Comparison of ENCODE assay signal across 8 cellular contexts in the genomic region with DNA sequence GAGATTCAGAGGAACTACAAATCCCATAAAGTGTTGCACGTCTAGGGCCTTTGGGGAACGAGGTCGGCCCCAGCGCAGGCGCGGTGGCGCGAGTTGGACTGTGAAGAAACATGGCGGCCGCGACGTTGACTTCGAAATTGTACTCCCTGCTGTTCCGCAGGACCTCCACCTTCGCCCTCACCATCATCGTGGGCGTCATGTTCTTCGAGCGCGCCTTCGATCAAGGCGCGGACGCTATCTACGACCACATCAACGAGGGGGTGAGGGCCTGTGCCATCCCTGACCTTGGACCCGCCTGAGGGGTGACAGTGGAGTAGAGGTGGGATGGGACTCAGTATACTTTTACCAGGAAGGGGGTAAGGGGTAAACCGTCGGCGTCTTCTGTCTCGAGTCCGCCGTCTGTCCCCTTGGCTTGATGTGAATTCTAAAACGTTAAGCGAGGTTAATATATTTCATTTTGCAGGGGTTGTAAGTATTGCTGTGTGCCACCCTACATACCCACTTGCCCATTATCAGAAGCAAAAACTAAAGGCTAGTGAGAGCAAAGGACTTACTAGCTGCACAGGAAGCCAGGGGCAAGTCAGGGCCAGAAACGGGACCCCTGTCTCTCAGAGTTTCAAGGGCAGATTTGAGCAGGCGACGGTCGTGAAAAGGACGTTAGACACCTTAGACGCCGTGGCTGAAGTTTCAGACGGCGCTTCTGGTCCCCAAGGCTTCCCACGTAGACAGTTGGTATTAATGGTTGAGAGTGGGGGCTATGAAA. TPM values are rescaled to one million over a fixed set of nuclear protein-coding genes. Genes with fewer than 3 reads are reported as not detected.
DNase-seq lines count a peak whose midpoint lies in the region; ATAC-seq and TF ChIP-seq lines count a peak whose summit lies in the region.

Gene UQCR10, plus strand, starts transcription at position 81 of the 763 bp plus-strand sequence. Its CDS starts 30 bp downstream, at position 111.

- no peaks in the 10 kb centered on the region for H3K27me3 Mint-ChIP-seq in activated naive CD8-positive, alpha-beta T cell treated with anti-CD3 and anti-CD28 coated beads, Interleukin-2, amount 10 ng/mL, durations not matched to agents 7 days and 5 days

- TF ChIP-seq CTCF in HFF-Myc (IDR thresholded peaks at IDR 0.05; ENCODE audit: low read depth, low read length, missing control alignments) (no peak), SU-DHL-6 (IDR thresholded peaks at IDR 0.05; ENCODE audit: insufficient read depth, low read length, poor library complexity, severe bottlenecking) (no peak), cardiac muscle cell (IDR thresholded peaks at IDR 0.05; ENCODE audit: low read depth, low read length) (no peak), parathyroid adenoma (IDR thresholded peaks at IDR 0.05) (no peak), tibial artery (IDR thresholded peaks at IDR 0.05) (no peak)

- DNase-seq in GM04504 (ENCODE audit: low read depth) = peak; percentile 73
- peak; percentile 80 for DNase-seq in HFF-Myc (ENCODE audit: extremely low read depth, low read depth)
- peak; percentile 71 for DNase-seq in NCI-H1048 (lab: John Stamatoyannopoulos, UW)
- DNase-seq in activated naive CD8-positive, alpha-beta T cell treated with anti-CD3 and anti-CD28 coated beads, Interleukin-2, amount 10 ng/mL, durations not matched to agents 7 days and 5 days = peak; percentile 91
- DNase-seq in cardiac muscle cell (ENCODE audit: low read depth in 1 of 2, low spot score in 1 of 2) = peak; percentile 93
- DNase-seq in tibial artery = peak; percentile 94

- ATAC-seq in activated naive CD8-positive, alpha-beta T cell treated with anti-CD3 and anti-CD28 coated beads, Interleukin-2, amount 10 ng/mL, durations not matched to agents 7 days and 5 days (ENCODE audit: low read depth) = peak; percentile 79

- H3K27ac Mint-ChIP-seq in activated naive CD8-positive, alpha-beta T cell treated with anti-CD3 and anti-CD28 coated beads, Interleukin-2, amount 10 ng/mL, durations not matched to agents 7 days and 5 days = peak within 1 kb of the TSS; percentile 90

- H2AFZ ChIP-seq in SU-DHL-6 (ENCODE audit: low read depth, low read length, severe bottlenecking) (peak within 1 kb of the TSS; percentile 72), parathyroid adenoma (peak within 1 kb of the TSS; percentile 93)

- H3K4me1 ChIP-seq in cardiac muscle cell (ENCODE audit: low read depth) (peaks cover 8% of the 10 kb centered on the region), parathyroid adenoma (no peaks in the 10 kb centered on the region), tibial artery (peaks cover 0 to 27% (median 16%) of the 10 kb centered on the region in 4 donors)

- H3K79me2 ChIP-seq in SU-DHL-6 (ENCODE audit: insufficient read depth, low read length) (peaks cover 25% of the 10 kb centered on the region), parathyroid adenoma (peaks cover 10% of the 10 kb centered on the region)

- no peaks in the 10 kb centered on the region for H3F3A ChIP-seq in SU-DHL-6 (ENCODE audit: insufficient read depth)

- POLR2A ChIA-PET in activated naive CD8-positive, alpha-beta T cell treated with anti-CD3 and anti-CD28 coated beads, Interleukin-2, amount 10 ng/mL, durations not matched to agents 7 days and 5 days (lab: Charles Lee) = interaction anchor here (0.6 to 1.6 kb wide), 5 partner anchors 16 to 384 kb away, joined by 3 to 5 read pairs (median 4); partner anchors contain the start of genes ASCC2 and MTMR3

- peak within 1 kb of the TSS; percentile 69 for H3K4me2 ChIP-seq in SU-DHL-6 (ENCODE audit: low read depth, low read length, poor library complexity, severe bottlenecking)
- H3K4me2 ChIP-seq in parathyroid adenoma (ENCODE audit: low read length) = peak within 1 kb of the TSS; percentile 98

- H3K36me3 ChIP-seq in SU-DHL-6 (ENCODE audit: low read length) = 0 out of 2 replicates have a peak, but pooled peaks cover 2% of the 10 kb centered on the region
- H3K36me3 ChIP-seq in cardiac muscle cell = peaks cover 6% of the 10 kb centered on the region
- no peaks in the 10 kb centered on the region for H3K36me3 ChIP-seq in parathyroid adenoma (ENCODE audit: control insufficient read depth, insufficient read depth, low read length)
- H3K36me3 ChIP-seq in tibial artery = peaks cover 16 to 26% (median 22%) of the 10 kb centered on the region in 3 donors

- H3K4me1 Mint-ChIP-seq in activated naive CD8-positive, alpha-beta T cell treated with anti-CD3 and anti-CD28 coated beads, Interleukin-2, amount 10 ng/mL, durations not matched to agents 7 days and 5 days = peaks cover 24% of the 10 kb centered on the region

- H3K4me3 ChIP-seq in HFF-Myc (replicated peaks; ENCODE audit: low read depth, low read length) (peak within 1 kb of the TSS; percentile 87), SU-DHL-6 (ENCODE audit: insufficient read depth, low read length, poor library complexity, severe bottlenecking) (peak within 1 kb of the TSS; percentile 88), cardiac muscle cell (peak within 1 kb of the TSS; percentile 87), parathyroid adenoma (ENCODE audit: low read depth, low read length) (peak within 1 kb of the TSS; percentile 98), tibial artery (peak within 1 kb of the TSS; percentile 86 to 94)

- peak within 1 kb of the TSS; percentile 91 for H3K4me3 Mint-ChIP-seq in activated naive CD8-positive, alpha-beta T cell treated with anti-CD3 and anti-CD28 coated beads, Interleukin-2, amount 10 ng/mL, durations not matched to agents 7 days and 5 days

- H3K9ac ChIP-seq in SU-DHL-6 (ENCODE audit: low read length) (peak within 1 kb of the TSS; percentile 79), parathyroid adenoma (peak within 1 kb of the TSS; percentile 89)

- peak within 1 kb of the TSS; percentile 58 for H3K27ac ChIP-seq in SU-DHL-6 (ENCODE audit: low read depth, low read length)
- peak within 1 kb of the TSS; percentile 95 for H3K27ac ChIP-seq in cardiac muscle cell
- peak within 1 kb of the TSS; percentile 95 for H3K27ac ChIP-seq in parathyroid adenoma
- H3K27ac ChIP-seq in tibial artery = peak within 1 kb of the TSS; percentile 84 to 92

- H3K9me2 ChIP-seq in SU-DHL-6 (replicated peaks; ENCODE audit: insufficient read depth, low read length) = no peaks in the 10 kb centered on the region

- H4K20me1 ChIP-seq in SU-DHL-6 (ENCODE audit: low read depth, low read length) = no peaks in the 10 kb centered on the region

- H3K9me3 Mint-ChIP-seq in activated naive CD8-positive, alpha-beta T cell treated with anti-CD3 and anti-CD28 coated beads, Interleukin-2, amount 10 ng/mL, durations not matched to agents 7 days and 5 days = no peaks in the 10 kb centered on the region

- H3K9me3 ChIP-seq in SU-DHL-6 (ENCODE audit: insufficient read depth, low read length) (no peaks in the 10 kb centered on the region), cardiac muscle cell (ENCODE audit: low read depth) (no peaks in the 10 kb centered on the region), parathyroid adenoma (ENCODE audit: control insufficient read depth, low read length) (no peaks in the 10 kb centered on the region), tibial artery (no peaks in the 10 kb centered on the region)

- intact Hi-C loops in tibial artery (cut with DNase I; ENCODE audit: low total_unique reads) = loop anchor here (5.0 kb wide), 1 partner anchor 70 kb away; the partner anchor contains the start of gene ASCC2

- peaks cover 21% of the 10 kb centered on the region for H3K36me3 Mint-ChIP-seq in activated naive CD8-positive, alpha-beta T cell treated with anti-CD3 and anti-CD28 coated beads, Interleukin-2, amount 10 ng/mL, durations not matched to agents 7 days and 5 days

- H3K27me3 ChIP-seq in SU-DHL-6 (ENCODE audit: low read length) (no peaks in the 10 kb centered on the region), cardiac muscle cell (no peaks in the 10 kb centered on the region), parathyroid adenoma (ENCODE audit: control insufficient read depth, insufficient read depth, low read length) (no peaks in the 10 kb centered on the region), tibial artery (no peaks in the 10 kb centered on the region)

RNA-seq across cellular contexts. Expression of gene UQCR10, which starts in this region (rescaled TPM):
- 10 to 100 TPM; 83.6 to 84.2 TPM for total RNA-seq in activated naive CD8-positive, alpha-beta T cell treated with anti-CD3 and anti-CD28 coated beads, Interleukin-2, amount 10 ng/mL, durations not matched to agents 7 days and 5 days
- total RNA-seq in cardiac muscle cell = 107 and 262 TPM in 2 replicates
- 499 and 613 TPM in 2 replicates for polyA plus RNA-seq in cardiac muscle cell

Comparison
In these comparisons a context has a peak if more than half of its experiments do, and no peak if none do; other contexts are left out.
1. Peak in every context shown above with its lines: DNase-seq, ATAC-seq, H3K4me3 ChIP-seq and H3K27ac ChIP-seq.